In the genomic region with DNA sequence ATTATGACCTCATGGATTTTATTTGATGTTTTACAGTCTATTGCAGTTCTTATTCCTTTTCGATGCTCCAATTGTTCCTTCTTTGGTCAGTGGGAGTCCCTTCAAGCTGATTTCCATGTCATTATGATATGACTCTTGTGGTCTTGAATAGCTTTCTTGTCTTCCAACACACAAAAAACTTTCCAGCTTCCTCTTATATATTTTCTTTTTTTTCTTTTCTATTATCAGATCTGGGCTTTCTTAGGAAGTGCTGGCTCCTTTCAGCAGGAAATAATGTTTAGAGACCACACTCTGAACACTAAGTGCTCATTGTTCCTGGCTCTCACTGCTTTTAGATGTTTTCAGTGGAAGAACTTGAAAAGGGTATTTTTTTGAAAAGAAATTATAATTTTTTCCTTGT, we compare ENCODE assay signal across 1 cellular context.
TF ChIP-seq lines count a peak whose summit lies in the region.

No MANE protein-coding gene starts in this region.

TF ChIP-seq in endothelial cell of umbilical vein, 7 proteins besides CTCF, POLR2A, EP300 and RAD21:
- TF ChIP-seq FOS (IDR thresholded peaks at IDR 0.05; ENCODE audit: borderline replicate concordance, insufficient read depth, low read length) (no peak), JUN (IDR thresholded peaks at IDR 0.05; ENCODE audit: borderline replicate concordance, insufficient read depth, insufficient read length, low read depth) (no peak), EZH2 (IDR thresholded peaks at IDR 0.05; ENCODE audit: borderline replicate concordance, low read depth, low read length, severe bottlenecking) (no peak), GATA2 (IDR thresholded peaks at IDR 0.05; ENCODE audit: insufficient read depth, insufficient read length, low read depth, low read length) (no peak), POLR2AphosphoS5 (IDR thresholded peaks at IDR 0.05; ENCODE audit: insufficient read depth, low read depth, low read length) (no peak), MYC (IDR thresholded peaks at IDR 0.05; ENCODE audit: low read depth, low read length) (no peak)
- TF ChIP-seq, protein P1, sequence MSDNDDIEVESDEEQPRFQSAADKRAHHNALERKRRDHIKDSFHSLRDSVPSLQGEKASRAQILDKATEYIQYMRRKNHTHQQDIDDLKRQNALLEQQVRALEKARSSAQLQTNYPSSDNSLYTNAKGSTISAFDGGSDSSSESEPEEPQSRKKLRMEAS (IDR thresholded peaks at IDR 0.05; ENCODE audit: insufficient read depth, insufficient read length): no peak
